ENCODE assay signal across 12 cellular contexts in genomic region chr10:127989481-127989964, GRCh38.
A peak's percentile ranks its signal among the peaks of the same experiment; 100 is the strongest.
DNase-seq lines count a peak whose midpoint lies in the region; ATAC-seq and TF ChIP-seq lines count a peak whose summit lies in the region.
"Had no signal": no experiment of that assay in that cellular context is flagged by ENCODE, and none has a peak within 500 bp of the region (broad histone marks: within the 10 kb centered on the region; RNA-seq: fewer than 3 reads in every experiment).

No MANE protein-coding gene starts in this region.

- peaks cover 0 to 2% of the 10 kb centered on the region in 2 donors for H3K27me3 Mint-ChIP-seq in natural killer cell treated with Interleukin-12 subunit alpha and Interleukin-12 subunit beta and Interleukin-15 and Interleukin-18, amount 100 ng/mL, for 72 hours
- H3K27me3 Mint-ChIP-seq in natural killer cell (ENCODE audit: low read depth in 2 of 2), result no peaks in the 10 kb centered on the region
- peaks cover 5 to 40% of the 10 kb centered on the region in 2 donors for H3K27me3 Mint-ChIP-seq in effector memory CD8-positive, alpha-beta T cell

- H3K27ac Mint-ChIP-seq in natural killer cell treated with Interleukin-12 subunit alpha and Interleukin-12 subunit beta and Interleukin-15 and Interleukin-18, amount 100 ng/mL, for 72 hours, result peak overlapping the region; percentile 93 to 97
- H3K27ac Mint-ChIP-seq in natural killer cell, result peak overlapping the region in 1 of 2 donors; percentile 83
- H3K27ac Mint-ChIP-seq in effector memory CD8-positive, alpha-beta T cell, result no peak overlapping the region
- H3K27ac Mint-ChIP-seq: activated naive CD8-positive, alpha-beta T cell treated with anti-CD3 and anti-CD28 coated beads, Interleukin-2, amount 10 ng/mL, durations not matched to agents 7 days and 5 days had no signal

- ATAC-seq in natural killer cell treated with Interleukin-12 subunit alpha and Interleukin-12 subunit beta and Interleukin-15 and Interleukin-18, amount 100 ng/mL, for 72 hours, result no peak
- no peak for ATAC-seq in natural killer cell
- no peak for ATAC-seq in effector memory CD8-positive, alpha-beta T cell (replicated peaks)

- peaks cover 4% of the 10 kb centered on the region for H3K36me3 Mint-ChIP-seq in natural killer cell treated with Interleukin-12 subunit alpha and Interleukin-12 subunit beta and Interleukin-15 and Interleukin-18, amount 100 ng/mL, for 72 hours
- no peaks in the 10 kb centered on the region for H3K36me3 Mint-ChIP-seq in natural killer cell
- H3K36me3 Mint-ChIP-seq in effector memory CD8-positive, alpha-beta T cell (ENCODE audit: insufficient read depth), result no peaks in the 10 kb centered on the region
- H3K36me3 Mint-ChIP-seq: activated naive CD8-positive, alpha-beta T cell treated with anti-CD3 and anti-CD28 coated beads, Interleukin-2, amount 10 ng/mL, durations not matched to agents 7 days and 5 days had no signal

- peaks cover 2% of the 10 kb centered on the region for H3K9me3 Mint-ChIP-seq in natural killer cell treated with Interleukin-12 subunit alpha and Interleukin-12 subunit beta and Interleukin-15 and Interleukin-18, amount 100 ng/mL, for 72 hours
- H3K9me3 Mint-ChIP-seq in natural killer cell, result no peaks in the 10 kb centered on the region
- no peaks in the 10 kb centered on the region for H3K9me3 Mint-ChIP-seq in effector memory CD8-positive, alpha-beta T cell
- H3K9me3 Mint-ChIP-seq: activated naive CD8-positive, alpha-beta T cell treated with anti-CD3 and anti-CD28 coated beads, Interleukin-2, amount 10 ng/mL, durations not matched to agents 7 days and 5 days; T-helper 2 cell treated with Interferon-gamma antibody and Interleukin-4, amounts not matched to agents 5 μg/mL and 100 μg/mL, for 36 hours had no signal

- H3K4me1 Mint-ChIP-seq in natural killer cell treated with Interleukin-12 subunit alpha and Interleukin-12 subunit beta and Interleukin-15 and Interleukin-18, amount 100 ng/mL, for 72 hours (ENCODE audit: low read depth in 2 of 2), result peaks cover 60 to 75% of the 10 kb centered on the region in 2 donors
- H3K4me1 Mint-ChIP-seq in natural killer cell, result peaks cover 20 to 22% of the 10 kb centered on the region in 2 donors
- peaks cover 5 to 16% of the 10 kb centered on the region in 2 donors for H3K4me1 Mint-ChIP-seq in effector memory CD8-positive, alpha-beta T cell (ENCODE audit: low read depth in 2 of 2)

- intact Hi-C loops in natural killer cell (cut with micrococcal nuclease), result no loop called here

- TF ChIP-seq CTCF in natural killer cell (IDR thresholded peaks at IDR 0.05), result no peak

- H3K4me3 Mint-ChIP-seq in natural killer cell treated with Interleukin-12 subunit alpha and Interleukin-12 subunit beta and Interleukin-15 and Interleukin-18, amount 100 ng/mL, for 72 hours, result peak overlapping the region; percentile 49
- no peak overlapping the region for H3K4me3 Mint-ChIP-seq in natural killer cell
- peak overlapping the region in 1 of 2 donors; percentile 70 for H3K4me3 Mint-ChIP-seq in effector memory CD8-positive, alpha-beta T cell
- H3K4me3 Mint-ChIP-seq: activated naive CD8-positive, alpha-beta T cell treated with anti-CD3 and anti-CD28 coated beads, Interleukin-2, amount 10 ng/mL, durations not matched to agents 7 days and 5 days; T-helper 2 cell treated with Interferon-gamma antibody and Interleukin-4, amounts not matched to agents 5 μg/mL and 100 μg/mL, for 36 hours had no signal

- DNase-seq in natural killer cell treated with Interleukin-12 subunit alpha and Interleukin-12 subunit beta and Interleukin-15 and Interleukin-18, amount 100 ng/mL, for 72 hours (ENCODE audit: low spot score), result no peak
- DNase-seq in natural killer cell (no peak), amniotic epithelial cell (ENCODE audit: low read depth) (peak; percentile 28), lung microvascular endothelial cell (ENCODE audit: low read depth in 2 of 2) (peak; percentile 52 to 98), inferior parietal cortex (ENCODE audit: extremely low spot score) (no peak), hippocampal formation (lab: John Stamatoyannopoulos, UW) (no peak), HCEC 1CT (no peak)
- no peak for DNase-seq in effector memory CD8-positive, alpha-beta T cell
- DNase-seq: activated naive CD8-positive, alpha-beta T cell treated with anti-CD3 and anti-CD28 coated beads, Interleukin-2, amount 10 ng/mL, durations not matched to agents 7 days and 5 days; NCI-H1436; NCI-H510A had no signal

Comparison
In these comparisons a context has a peak if more than half of its experiments do, and no peak if none do; other contexts are left out.
1. DNase-seq: peak in amniotic epithelial cell (single experiment) and lung microvascular endothelial cell (2 of 2); none in natural killer cell treated with Interleukin-12 subunit alpha and Interleukin-12 subunit beta and Interleukin-15 and Interleukin-18, amount 100 ng/mL, for 72 hours (single experiment), natural killer cell (single experiment), inferior parietal cortex (single experiment), hippocampal formation (0 of 2), HCEC 1CT (single experiment) and effector memory CD8-positive, alpha-beta T cell (0 of 3).
2. H3K27ac Mint-ChIP-seq: peak in natural killer cell treated with Interleukin-12 subunit alpha and Interleukin-12 subunit beta and Interleukin-15 and Interleukin-18, amount 100 ng/mL, for 72 hours (2 of 2); none in effector memory CD8-positive, alpha-beta T cell (0 of 2).